ENCODE assay signal across 1 cellular context in the genomic region with DNA sequence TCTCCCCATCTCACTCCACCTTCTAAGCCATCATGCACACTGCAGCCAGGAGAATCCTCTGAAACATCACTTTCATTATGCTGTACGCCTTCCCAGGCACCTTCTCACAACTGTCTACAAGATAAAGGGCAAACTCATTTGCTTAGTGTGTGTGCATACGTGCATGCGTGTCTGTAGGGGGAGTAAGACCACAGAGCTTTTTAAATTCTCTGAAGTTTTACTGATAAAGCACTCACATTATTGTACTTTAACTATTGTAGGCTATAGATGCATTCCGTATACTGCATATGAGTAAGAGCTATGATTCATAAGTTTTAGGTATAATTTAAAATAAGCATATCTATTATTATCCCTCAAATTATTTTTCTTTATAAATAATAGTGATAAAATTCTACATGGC.
TF ChIP-seq lines count a peak whose summit lies in the region.

No MANE protein-coding gene starts in this region.

TF ChIP-seq in HCT116, 20 proteins besides CTCF, POLR2A, EP300 and RAD21 (continued from another document):
- TF ChIP-seq, protein P1, sequence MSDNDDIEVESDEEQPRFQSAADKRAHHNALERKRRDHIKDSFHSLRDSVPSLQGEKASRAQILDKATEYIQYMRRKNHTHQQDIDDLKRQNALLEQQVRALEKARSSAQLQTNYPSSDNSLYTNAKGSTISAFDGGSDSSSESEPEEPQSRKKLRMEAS (IDR thresholded peaks at IDR 0.05): no peak
- TF ChIP-seq POLR2AphosphoS5 (IDR thresholded peaks at IDR 0.05; ENCODE audit: low read depth, low read length) (no peak), ZBTB33 (IDR thresholded peaks at IDR 0.05; ENCODE audit: extremely low read depth, insufficient replicate concordance, low read length) (no peak), TCF7L2 (IDR thresholded peaks at IDR 0.05; ENCODE audit: borderline replicate concordance, extremely low read depth, insufficient read depth, insufficient read length) (no peak)
TF ChIP-seq in HCT116: peak in this region for 0.
